1 cellular context compared by ENCODE assay signal in the genomic region with DNA sequence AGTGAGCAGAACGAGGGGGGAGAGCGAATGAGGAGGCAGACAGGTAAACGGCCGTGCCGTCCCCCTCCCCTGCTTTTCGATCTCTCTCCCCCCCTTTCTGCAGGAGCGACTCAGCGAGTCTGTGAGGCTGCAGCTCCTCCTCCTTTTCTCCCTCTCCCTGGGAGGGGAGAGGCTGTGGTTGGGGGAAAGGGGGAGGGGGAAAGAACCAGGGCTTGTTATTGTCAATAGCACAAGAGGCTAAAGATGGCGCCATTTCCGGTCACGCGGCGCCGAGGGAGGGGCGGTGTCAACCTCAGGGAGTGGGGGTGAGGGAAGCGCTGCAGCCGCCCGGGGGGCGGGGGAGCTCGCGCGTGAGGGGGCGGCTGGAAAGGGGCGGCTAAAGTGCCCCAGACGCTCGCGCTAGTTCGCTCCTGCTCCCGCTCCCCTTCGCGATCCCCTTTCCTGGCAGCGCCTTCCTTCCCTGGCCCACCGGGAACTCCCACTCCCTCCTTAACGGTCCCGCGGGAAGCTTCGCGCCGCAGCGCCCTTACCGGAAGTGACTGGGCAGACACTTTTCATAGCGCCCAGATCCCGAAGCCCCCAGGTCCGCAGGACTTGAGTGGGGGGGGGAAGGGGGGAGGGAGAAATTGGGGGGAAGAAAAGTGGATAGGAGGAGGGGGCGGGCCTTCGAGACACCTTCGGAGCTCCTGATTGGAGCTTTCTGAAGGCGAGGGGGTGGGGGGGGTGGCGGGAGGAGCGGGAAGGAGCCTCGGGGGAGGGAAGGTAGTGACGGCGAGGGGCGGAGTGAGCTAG.
TF ChIP-seq lines count a peak whose summit lies in the region.

A gene (minus strand): TSS at position 121 of the 792 bp plus-strand sequence. CDS start 324 bp downstream, outside the sequence.

TF ChIP-seq in HepG2, 621 proteins besides CTCF, POLR2A, EP300 and RAD21 (continued from another document and continues in another):
- TF ChIP-seq KAT8 (CRISPR knock-in tag; IDR thresholded peaks at IDR 0.05) (0 out of 2 replicates have a peak, but pooled peaks have one; percentile 30), ZFP36 (IDR thresholded peaks at IDR 0.05; ENCODE audit: borderline replicate concordance, low read depth, low read length, partially characterized antibody) (no peak), KDM2A (CRISPR knock-in tag; IDR thresholded peaks at IDR 0.05; ENCODE audit: borderline replicate concordance, low read depth) (peak; percentile 44; the same call in 1 of the 2 replicates), SYNCRIP (IDR thresholded peaks at IDR 0.05; ENCODE audit: insufficient read depth, low read depth, low read length) (no peak), HNRNPH1 (optimal IDR thresholded peaks at IDR 0.05; ENCODE audit: low read depth, low read length) (no peak), ZSCAN20 (CRISPR knock-in tag; IDR thresholded peaks at IDR 0.05; ENCODE audit: borderline replicate concordance) (no peak), PLRG1 (conservative IDR thresholded peaks at IDR 0.05) (no peak), FOXA1 (IDR thresholded peaks at IDR 0.05) (no peak), FOXA1 (CRISPR knock-in tag; IDR thresholded peaks at IDR 0.05) (peak; percentile 77), HNF4G (IDR thresholded peaks at IDR 0.05; ENCODE audit: borderline replicate concordance, low read depth, low read length) (no peak), HNF4G (CRISPR knock-in tag; IDR thresholded peaks at IDR 0.05; ENCODE audit: borderline replicate concordance, low read depth) (no peak), MED8 (CRISPR knock-in tag; IDR thresholded peaks at IDR 0.05; ENCODE audit: insufficient replicate concordance) (peak; percentile 38), IRF2 (CRISPR knock-in tag; IDR thresholded peaks at IDR 0.05) (0 out of 2 replicates have a peak, but pooled peaks have one; percentile 38), KLF12 (CRISPR knock-in tag; IDR thresholded peaks at IDR 0.05; ENCODE audit: borderline replicate concordance) (peak; percentile 40; the same call in 1 of the 2 replicates), YEATS4 (CRISPR knock-in tag; IDR thresholded peaks at IDR 0.05; ENCODE audit: borderline replicate concordance) (0 out of 2 replicates have a peak, but pooled peaks have one; percentile 32), ZNF572 (CRISPR knock-in tag; IDR thresholded peaks at IDR 0.05) (no peak), RBM39 (IDR thresholded peaks at IDR 0.05; ENCODE audit: low read depth, low read length, poor library complexity, severe bottlenecking) (no peak), ZNF350 (CRISPR knock-in tag; IDR thresholded peaks at IDR 0.05; ENCODE audit: borderline replicate concordance, low read depth) (0 out of 2 replicates have a peak, but pooled peaks have one; percentile 33), SOX13 (IDR thresholded peaks at IDR 0.05) (no peak), SOX13 (CRISPR knock-in tag; conservative IDR thresholded peaks at IDR 0.05 in 1 of 2, IDR thresholded peaks at IDR 0.05 in 1 of 2) (peak in 1 of 2 experiments; percentile 40; a peak in 2 of 4 replicates), GABPA (IDR thresholded peaks at IDR 0.05; ENCODE audit: low read depth, low read length) (peak; percentile 59), GABPA (CRISPR knock-in tag; IDR thresholded peaks at IDR 0.05; ENCODE audit: low read depth) (peak; percentile 88), ZSCAN25 (CRISPR knock-in tag; IDR thresholded peaks at IDR 0.05) (peak; percentile 63; the same call in 1 of the 2 replicates), RFXAP (CRISPR knock-in tag; IDR thresholded peaks at IDR 0.05; ENCODE audit: borderline replicate concordance) (no peak), NPAS2 (CRISPR knock-in tag; IDR thresholded peaks at IDR 0.05; ENCODE audit: borderline replicate concordance) (no peak), GFI1 (CRISPR knock-in tag; IDR thresholded peaks at IDR 0.05; ENCODE audit: borderline replicate concordance) (peak; percentile 41; the same call in 1 of the 2 replicates)
- TF ChIP-seq, protein P1, sequence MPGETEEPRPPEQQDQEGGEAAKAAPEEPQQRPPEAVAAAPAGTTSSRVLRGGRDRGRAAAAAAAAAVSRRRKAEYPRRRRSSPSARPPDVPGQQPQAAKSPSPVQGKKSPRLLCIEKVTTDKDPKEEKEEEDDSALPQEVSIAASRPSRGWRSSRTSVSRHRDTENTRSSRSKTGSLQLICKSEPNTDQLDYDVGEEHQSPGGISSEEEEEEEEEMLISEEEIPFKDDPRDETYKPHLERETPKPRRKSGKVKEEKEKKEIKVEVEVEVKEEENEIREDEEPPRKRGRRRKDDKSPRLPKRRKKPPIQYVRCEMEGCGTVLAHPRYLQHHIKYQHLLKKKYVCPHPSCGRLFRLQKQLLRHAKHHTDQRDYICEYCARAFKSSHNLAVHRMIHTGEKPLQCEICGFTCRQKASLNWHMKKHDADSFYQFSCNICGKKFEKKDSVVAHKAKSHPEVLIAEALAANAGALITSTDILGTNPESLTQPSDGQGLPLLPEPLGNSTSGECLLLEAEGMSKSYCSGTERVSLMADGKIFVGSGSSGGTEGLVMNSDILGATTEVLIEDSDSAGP (CRISPR knock-in tag; IDR thresholded peaks at IDR 0.05; ENCODE audit: borderline replicate concordance) = peak; percentile 52; the same call in 1 of the 2 replicates
- TF ChIP-seq, protein P2, sequence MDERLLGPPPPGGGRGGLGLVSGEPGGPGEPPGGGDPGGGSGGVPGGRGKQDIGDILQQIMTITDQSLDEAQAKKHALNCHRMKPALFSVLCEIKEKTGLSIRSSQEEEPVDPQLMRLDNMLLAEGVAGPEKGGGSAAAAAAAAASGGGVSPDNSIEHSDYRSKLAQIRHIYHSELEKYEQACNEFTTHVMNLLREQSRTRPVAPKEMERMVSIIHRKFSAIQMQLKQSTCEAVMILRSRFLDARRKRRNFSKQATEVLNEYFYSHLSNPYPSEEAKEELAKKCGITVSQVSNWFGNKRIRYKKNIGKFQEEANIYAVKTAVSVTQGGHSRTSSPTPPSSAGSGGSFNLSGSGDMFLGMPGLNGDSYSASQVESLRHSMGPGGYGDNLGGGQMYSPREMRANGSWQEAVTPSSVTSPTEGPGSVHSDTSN (CRISPR knock-in tag; IDR thresholded peaks at IDR 0.05) = no peak
- TF ChIP-seq, protein P3, sequence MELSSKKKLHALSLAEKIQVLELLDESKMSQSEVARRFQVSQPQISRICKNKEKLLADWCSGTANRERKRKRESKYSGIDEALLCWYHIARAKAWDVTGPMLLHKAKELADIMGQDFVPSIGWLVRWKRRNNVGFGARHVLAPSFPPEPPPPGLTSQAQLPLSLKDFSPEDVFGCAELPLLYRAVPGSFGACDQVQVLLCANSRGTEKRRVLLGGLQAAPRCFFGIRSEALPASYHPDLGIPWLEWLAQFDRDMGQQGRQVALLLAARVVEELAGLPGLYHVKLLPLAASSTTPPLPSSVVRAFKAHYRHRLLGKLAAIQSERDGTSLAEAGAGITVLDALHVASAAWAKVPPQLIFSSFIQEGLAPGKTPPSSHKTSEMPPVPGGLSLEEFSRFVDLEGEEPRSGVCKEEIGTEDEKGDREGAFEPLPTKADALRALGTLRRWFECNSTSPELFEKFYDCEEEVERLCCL (CRISPR knock-in tag; IDR thresholded peaks at IDR 0.05; ENCODE audit: borderline replicate concordance) = no peak
- TF ChIP-seq, protein P4, sequence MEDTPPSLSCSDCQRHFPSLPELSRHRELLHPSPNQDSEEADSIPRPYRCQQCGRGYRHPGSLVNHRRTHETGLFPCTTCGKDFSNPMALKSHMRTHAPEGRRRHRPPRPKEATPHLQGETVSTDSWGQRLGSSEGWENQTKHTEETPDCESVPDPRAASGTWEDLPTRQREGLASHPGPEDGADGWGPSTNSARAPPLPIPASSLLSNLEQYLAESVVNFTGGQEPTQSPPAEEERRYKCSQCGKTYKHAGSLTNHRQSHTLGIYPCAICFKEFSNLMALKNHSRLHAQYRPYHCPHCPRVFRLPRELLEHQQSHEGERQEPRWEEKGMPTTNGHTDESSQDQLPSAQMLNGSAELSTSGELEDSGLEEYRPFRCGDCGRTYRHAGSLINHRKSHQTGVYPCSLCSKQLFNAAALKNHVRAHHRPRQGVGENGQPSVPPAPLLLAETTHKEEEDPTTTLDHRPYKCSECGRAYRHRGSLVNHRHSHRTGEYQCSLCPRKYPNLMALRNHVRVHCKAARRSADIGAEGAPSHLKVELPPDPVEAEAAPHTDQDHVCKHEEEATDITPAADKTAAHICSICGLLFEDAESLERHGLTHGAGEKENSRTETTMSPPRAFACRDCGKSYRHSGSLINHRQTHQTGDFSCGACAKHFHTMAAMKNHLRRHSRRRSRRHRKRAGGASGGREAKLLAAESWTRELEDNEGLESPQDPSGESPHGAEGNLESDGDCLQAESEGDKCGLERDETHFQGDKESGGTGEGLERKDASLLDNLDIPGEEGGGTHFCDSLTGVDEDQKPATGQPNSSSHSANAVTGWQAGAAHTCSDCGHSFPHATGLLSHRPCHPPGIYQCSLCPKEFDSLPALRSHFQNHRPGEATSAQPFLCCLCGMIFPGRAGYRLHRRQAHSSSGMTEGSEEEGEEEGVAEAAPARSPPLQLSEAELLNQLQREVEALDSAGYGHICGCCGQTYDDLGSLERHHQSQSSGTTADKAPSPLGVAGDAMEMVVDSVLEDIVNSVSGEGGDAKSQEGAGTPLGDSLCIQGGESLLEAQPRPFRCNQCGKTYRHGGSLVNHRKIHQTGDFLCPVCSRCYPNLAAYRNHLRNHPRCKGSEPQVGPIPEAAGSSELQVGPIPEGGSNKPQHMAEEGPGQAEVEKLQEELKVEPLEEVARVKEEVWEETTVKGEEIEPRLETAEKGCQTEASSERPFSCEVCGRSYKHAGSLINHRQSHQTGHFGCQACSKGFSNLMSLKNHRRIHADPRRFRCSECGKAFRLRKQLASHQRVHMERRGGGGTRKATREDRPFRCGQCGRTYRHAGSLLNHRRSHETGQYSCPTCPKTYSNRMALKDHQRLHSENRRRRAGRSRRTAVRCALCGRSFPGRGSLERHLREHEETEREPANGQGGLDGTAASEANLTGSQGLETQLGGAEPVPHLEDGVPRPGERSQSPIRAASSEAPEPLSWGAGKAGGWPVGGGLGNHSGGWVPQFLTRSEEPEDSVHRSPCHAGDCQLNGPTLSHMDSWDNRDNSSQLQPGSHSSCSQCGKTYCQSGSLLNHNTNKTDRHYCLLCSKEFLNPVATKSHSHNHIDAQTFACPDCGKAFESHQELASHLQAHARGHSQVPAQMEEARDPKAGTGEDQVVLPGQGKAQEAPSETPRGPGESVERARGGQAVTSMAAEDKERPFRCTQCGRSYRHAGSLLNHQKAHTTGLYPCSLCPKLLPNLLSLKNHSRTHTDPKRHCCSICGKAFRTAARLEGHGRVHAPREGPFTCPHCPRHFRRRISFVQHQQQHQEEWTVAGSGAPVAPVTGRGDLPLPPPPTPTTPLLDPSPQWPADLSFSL (CRISPR knock-in tag; IDR thresholded peaks at IDR 0.05) = no peak
- TF ChIP-seq, protein P5, sequence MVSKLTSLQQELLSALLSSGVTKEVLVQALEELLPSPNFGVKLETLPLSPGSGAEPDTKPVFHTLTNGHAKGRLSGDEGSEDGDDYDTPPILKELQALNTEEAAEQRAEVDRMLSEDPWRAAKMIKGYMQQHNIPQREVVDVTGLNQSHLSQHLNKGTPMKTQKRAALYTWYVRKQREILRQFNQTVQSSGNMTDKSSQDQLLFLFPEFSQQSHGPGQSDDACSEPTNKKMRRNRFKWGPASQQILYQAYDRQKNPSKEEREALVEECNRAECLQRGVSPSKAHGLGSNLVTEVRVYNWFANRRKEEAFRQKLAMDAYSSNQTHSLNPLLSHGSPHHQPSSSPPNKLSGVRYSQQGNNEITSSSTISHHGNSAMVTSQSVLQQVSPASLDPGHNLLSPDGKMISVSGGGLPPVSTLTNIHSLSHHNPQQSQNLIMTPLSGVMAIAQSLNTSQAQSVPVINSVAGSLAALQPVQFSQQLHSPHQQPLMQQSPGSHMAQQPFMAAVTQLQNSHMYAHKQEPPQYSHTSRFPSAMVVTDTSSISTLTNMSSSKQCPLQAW (CRISPR knock-in tag; IDR thresholded peaks at IDR 0.05) = peak; percentile 45; the same call in 1 of the 2 replicates
- TF ChIP-seq, protein P6, sequence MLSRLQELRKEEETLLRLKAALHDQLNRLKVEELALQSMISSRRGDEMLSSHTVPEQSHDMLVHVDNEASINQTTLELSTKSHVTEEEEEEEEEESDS (CRISPR knock-in tag; IDR thresholded peaks at IDR 0.05; ENCODE audit: borderline replicate concordance) = no peak
- TF ChIP-seq, protein P7, sequence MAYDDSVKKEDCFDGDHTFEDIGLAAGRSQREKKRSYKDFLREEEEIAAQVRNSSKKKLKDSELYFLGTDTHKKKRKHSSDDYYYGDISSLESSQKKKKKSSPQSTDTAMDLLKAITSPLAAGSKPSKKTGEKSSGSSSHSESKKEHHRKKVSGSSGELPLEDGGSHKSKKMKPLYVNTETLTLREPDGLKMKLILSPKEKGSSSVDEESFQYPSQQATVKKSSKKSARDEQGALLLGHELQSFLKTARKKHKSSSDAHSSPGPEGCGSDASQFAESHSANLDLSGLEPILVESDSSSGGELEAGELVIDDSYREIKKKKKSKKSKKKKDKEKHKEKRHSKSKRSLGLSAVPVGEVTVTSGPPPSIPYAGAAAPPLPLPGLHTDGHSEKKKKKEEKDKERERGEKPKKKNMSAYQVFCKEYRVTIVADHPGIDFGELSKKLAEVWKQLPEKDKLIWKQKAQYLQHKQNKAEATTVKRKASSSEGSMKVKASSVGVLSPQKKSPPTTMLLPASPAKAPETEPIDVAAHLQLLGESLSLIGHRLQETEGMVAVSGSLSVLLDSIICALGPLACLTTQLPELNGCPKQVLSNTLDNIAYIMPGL (CRISPR knock-in tag; IDR thresholded peaks at IDR 0.05; ENCODE audit: borderline replicate concordance in 1 of 2, low read depth in 1 of 2) = peak in 1 of 2 experiments; percentile 25; a peak in 2 of 4 replicates
- TF ChIP-seq, protein P8, sequence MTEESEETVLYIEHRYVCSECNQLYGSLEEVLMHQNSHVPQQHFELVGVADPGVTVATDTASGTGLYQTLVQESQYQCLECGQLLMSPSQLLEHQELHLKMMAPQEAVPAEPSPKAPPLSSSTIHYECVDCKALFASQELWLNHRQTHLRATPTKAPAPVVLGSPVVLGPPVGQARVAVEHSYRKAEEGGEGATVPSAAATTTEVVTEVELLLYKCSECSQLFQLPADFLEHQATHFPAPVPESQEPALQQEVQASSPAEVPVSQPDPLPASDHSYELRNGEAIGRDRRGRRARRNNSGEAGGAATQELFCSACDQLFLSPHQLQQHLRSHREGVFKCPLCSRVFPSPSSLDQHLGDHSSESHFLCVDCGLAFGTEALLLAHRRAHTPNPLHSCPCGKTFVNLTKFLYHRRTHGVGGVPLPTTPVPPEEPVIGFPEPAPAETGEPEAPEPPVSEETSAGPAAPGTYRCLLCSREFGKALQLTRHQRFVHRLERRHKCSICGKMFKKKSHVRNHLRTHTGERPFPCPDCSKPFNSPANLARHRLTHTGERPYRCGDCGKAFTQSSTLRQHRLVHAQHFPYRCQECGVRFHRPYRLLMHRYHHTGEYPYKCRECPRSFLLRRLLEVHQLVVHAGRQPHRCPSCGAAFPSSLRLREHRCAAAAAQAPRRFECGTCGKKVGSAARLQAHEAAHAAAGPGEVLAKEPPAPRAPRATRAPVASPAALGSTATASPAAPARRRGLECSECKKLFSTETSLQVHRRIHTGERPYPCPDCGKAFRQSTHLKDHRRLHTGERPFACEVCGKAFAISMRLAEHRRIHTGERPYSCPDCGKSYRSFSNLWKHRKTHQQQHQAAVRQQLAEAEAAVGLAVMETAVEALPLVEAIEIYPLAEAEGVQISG (CRISPR knock-in tag; IDR thresholded peaks at IDR 0.05) = peak; percentile 42; the same call in 1 of the 2 replicates
- TF ChIP-seq, protein P9, sequence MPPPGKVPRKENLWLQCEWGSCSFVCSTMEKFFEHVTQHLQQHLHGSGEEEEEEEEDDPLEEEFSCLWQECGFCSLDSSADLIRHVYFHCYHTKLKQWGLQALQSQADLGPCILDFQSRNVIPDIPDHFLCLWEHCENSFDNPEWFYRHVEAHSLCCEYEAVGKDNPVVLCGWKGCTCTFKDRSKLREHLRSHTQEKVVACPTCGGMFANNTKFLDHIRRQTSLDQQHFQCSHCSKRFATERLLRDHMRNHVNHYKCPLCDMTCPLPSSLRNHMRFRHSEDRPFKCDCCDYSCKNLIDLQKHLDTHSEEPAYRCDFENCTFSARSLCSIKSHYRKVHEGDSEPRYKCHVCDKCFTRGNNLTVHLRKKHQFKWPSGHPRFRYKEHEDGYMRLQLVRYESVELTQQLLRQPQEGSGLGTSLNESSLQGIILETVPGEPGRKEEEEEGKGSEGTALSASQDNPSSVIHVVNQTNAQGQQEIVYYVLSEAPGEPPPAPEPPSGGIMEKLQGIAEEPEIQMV (CRISPR knock-in tag; IDR thresholded peaks at IDR 0.05; ENCODE audit: low read depth) = peak; percentile 32; the same call in 1 of the 2 replicates
